8 cellular contexts compared by ENCODE assay signal in the genomic region with DNA sequence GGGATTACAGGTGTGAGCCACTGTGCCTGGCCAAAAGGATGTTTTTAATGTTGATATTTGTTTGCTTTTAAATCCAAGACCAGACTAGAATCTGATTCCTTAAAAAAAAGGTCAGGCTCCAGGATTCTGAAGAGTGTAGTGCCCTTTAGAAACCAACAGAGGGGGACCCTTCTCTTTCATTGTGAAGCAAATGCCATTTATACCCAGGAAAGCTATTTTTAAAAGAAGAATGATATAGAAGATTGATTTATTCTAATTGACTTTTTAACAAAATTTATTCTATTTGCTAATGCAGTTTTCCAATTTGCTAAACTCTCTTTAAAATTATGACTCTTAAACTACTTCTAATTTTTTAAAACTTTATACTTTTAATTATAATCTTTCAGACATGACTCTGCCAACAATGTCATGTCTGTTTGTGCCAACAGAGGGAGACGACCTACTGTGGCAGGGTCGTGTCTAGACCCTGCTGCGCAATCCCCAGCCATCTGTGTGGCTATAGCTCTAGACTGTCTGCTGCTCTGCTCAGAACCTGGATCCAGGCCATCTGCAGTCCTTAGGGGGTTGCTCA.
DNase-seq lines count a peak whose midpoint lies in the region; ATAC-seq and TF ChIP-seq lines count a peak whose summit lies in the region.

No MANE protein-coding gene starts in this region.

- TF ChIP-seq CTCF in ascending aorta (IDR thresholded peaks at IDR 0.05): peak; percentile 37 to 64 (median 57)

- ATAC-seq in GM21423 (IDR thresholded peaks at IDR 0.05; ENCODE audit: unreplicated experiment) (peak; percentile 55), GM19397 (IDR thresholded peaks at IDR 0.05; ENCODE audit: unreplicated experiment) (no peak)

- DNase-seq in COLO668 (lab: John Stamatoyannopoulos, UW; ENCODE audit: unreplicated experiment) (peak; percentile 8), NCI-H2107 (lab: John Stamatoyannopoulos, UW) (peak; percentile 18), ascending aorta (ENCODE audit: low spot score in 2 of 2) (no peak), islet precursor cell (peak; percentile 73), putamen (ENCODE audit: low spot score) (no peak), occipital lobe (lab: John Stamatoyannopoulos, UW) (no peak)

- H3K4me1 ChIP-seq in ascending aorta: peaks cover 0 to 2% of the 10 kb centered on the region in 2 donors

- H3K36me3 ChIP-seq in ascending aorta: peaks cover 0 to 8% of the 10 kb centered on the region in 2 donors

- H3K9me3 ChIP-seq in ascending aorta: no peaks in the 10 kb centered on the region

- intact Hi-C loops in ascending aorta (cut with DNase I): loop anchor here (1.0 kb wide), 1 partner anchor 92 kb away; no protein-coding TSS in a partner anchor

- no peak overlapping the region for H3K4me3 ChIP-seq in ascending aorta

- H3K27ac ChIP-seq in ascending aorta: no peak overlapping the region

- H3K27me3 ChIP-seq in ascending aorta: no peaks in the 10 kb centered on the region

Comparison
In these comparisons a context has a peak if more than half of its experiments do, and no peak if none do; other contexts are left out.
1. DNase-seq: peak in COLO668 (single experiment), NCI-H2107 (single experiment) and islet precursor cell (single experiment); none in ascending aorta (0 of 2), putamen (single experiment) and occipital lobe (single experiment).